21 cellular contexts compared by ENCODE assay signal in genomic region chr1:3264456-3264855, GRCh38.
"Had no signal": no experiment of that assay in that cellular context is flagged by ENCODE, and none has a peak within 500 bp of the region (broad histone marks: within the 10 kb centered on the region; RNA-seq: fewer than 3 reads in every experiment).

No MANE protein-coding gene starts in this region.

- H3K36me3 ChIP-seq: MG63 had no signal

- ATAC-seq: HepG2 had no signal

- H3K27me3 ChIP-seq: MG63 had no signal

- DNase-seq: IMR-90, Karpas-422, KG1, MG63, NCI-H1092, NCI-H1105 treated with DMSO at 0.1 percent for 48 hours, NCI-H1417 treated with DMSO at 0.1 percent for 48 hours, NCI-H146, NCI-H1694 treated with DMSO at 0.1 percent for 48 hours, NCI-H1930, NCI-H2081, NCI-H2107, NCI-H2227 treated with DMSO at 0.1 percent for 48 hours, NCI-H510A, NCI-H524 treated with DMSO at 0.1 percent for 48 hours, NCI-H69, NCI-H774, RPMI8226, SHP77, SK-N-SH had no signal

- H3K9me3 ChIP-seq: MG63, SK-N-SH had no signal

- H3K4me3 ChIP-seq: MG63 had no signal
